ENCODE assay signal across 1 cellular context in the genomic region with DNA sequence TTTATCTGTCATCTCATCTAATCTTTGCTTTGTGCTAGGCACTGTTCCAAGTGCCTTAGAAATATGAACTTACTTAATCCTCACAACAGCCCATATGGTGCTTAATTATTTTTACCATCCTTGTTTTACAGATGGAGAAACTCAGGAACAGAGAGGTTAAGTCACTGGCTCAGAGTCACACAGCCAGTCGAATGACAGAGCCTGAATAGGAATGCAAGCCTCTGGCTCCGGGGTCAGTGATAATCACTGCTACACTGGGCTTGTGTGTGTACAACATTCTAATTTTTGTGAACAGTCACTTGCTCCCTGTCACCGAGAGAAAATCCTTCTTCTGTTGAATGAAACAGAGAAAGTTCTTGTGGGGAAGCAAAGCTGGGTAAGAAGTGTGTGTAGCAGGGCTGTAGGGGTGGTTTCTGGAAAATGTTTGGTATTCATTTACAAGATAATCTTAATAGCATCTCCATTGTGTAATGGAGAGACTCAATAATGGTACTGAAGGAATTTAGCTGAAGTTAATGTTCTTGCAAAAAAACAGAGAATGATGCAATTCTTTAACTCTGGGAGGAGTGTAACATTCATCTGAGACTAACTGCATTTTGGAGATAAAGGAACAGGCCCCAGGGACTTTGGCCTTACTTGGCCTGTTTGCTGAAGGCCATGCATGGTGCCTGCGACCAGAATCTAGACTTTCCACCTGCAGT.
TF ChIP-seq lines count a peak whose summit lies in the region.

No MANE protein-coding gene starts in this region.

TF ChIP-seq in H1, 55 proteins besides CTCF, POLR2A, EP300 and RAD21 (continued from another document):
- no peak for TF ChIP-seq CHD7 (IDR thresholded peaks at IDR 0.05; ENCODE audit: insufficient replicate concordance, low read length)
